ENCODE assay signal across 21 cellular contexts in the genomic region with DNA sequence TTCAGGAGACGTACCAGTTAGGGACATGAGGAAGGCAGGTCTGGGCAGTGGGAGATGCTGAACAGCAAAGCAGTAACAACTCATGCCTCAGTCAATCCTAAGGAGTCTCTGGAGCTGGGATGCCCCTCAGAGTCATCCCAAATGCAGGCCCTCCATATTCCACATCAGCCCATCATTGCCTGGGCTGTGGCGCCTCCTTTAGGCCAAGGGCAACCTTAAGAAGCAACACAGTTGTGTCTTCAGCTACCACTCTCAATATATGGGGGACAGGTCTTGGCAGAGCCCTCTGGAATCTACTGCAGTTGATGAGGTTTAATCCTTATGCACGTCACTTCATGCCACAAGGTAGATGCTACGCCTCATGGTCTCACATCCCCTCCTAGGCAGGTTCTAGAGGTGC.
DNase-seq lines count a peak whose midpoint lies in the region; ATAC-seq and TF ChIP-seq lines count a peak whose summit lies in the region.
"Had no signal": no experiment of that assay in that cellular context is flagged by ENCODE, and none has a peak within 500 bp of the region (broad histone marks: within the 10 kb centered on the region; RNA-seq: fewer than 3 reads in every experiment).

No MANE protein-coding gene starts in this region.

- H3K27me3 ChIP-seq in DOHH2 (ENCODE audit: control insufficient read depth, low read length) (no peaks in the 10 kb centered on the region), mesendoderm (ENCODE audit: insufficient read depth, low read length, poor library complexity) (no peaks in the 10 kb centered on the region)
- H3K27me3 ChIP-seq: MG63, transverse colon had no signal

- no peaks in the 10 kb centered on the region for H3K79me2 ChIP-seq in DOHH2 (ENCODE audit: control insufficient read depth, low read length)
- no peaks in the 10 kb centered on the region for H3K79me2 ChIP-seq in mesendoderm (ENCODE audit: control insufficient read depth, insufficient read depth, low read length)

- peaks cover 4% of the 10 kb centered on the region; the same call in 1 of the 2 replicates for H3K36me3 Mint-ChIP-seq in WTC11
- H3K36me3 Mint-ChIP-seq: activated naive CD8-positive, alpha-beta T cell; brain; CD4-positive, alpha-beta memory T cell; stimulated activated naive B cell treated with anti-CD40 and anti-IgM and Interleukin-4, amounts not matched to agents 10 μg/mL and 1 μg/mL and 100 μg/mL, for 72 hours had no signal

- DNase-seq in GM13977 (ENCODE audit: low spot score) = peak; percentile 19
- peak; percentile 63 for DNase-seq in WTC11 (ENCODE audit: low spot score)
- peak; percentile 55 for DNase-seq in mesendoderm
- DNase-seq in COR-L47 (lab: John Stamatoyannopoulos, UW) = no peak
- DNase-seq in NCI-H2081 (lab: John Stamatoyannopoulos, UW) = no peak
- no peak for DNase-seq in activated effector memory CD4-positive, alpha-beta T cell treated with Interleukin-2 at 50 U/mL for 16 hours
- DNase-seq in left ventricle myocardium superior = no peak
- DNase-seq: activated CD8-positive, alpha-beta T cell treated with anti-CD3 and anti-CD28 coated beads, Interleukin-2, amount 10 ng/mL, durations not matched to agents 7 days and 5 days; activated T-cell treated with anti-CD3 and anti-CD28 coated beads, Interleukin-2, amount 50 U/mL, for 48 hours; CD4-positive, alpha-beta memory T cell; EL; MG63; NCI-H2081 treated with DMSO at 0.1 percent for 48 hours; NCI-H524; stimulated activated naive B cell treated with anti-CD40 and anti-IgM and Interleukin-4, amounts not matched to agents 10 μg/mL and 1 μg/mL and 100 μg/mL, for 72 hours; transverse colon had no signal

- POLR2A ChIA-PET in WTC11 (lab: Charles Lee) = no interaction called here

- no peak overlapping the region for H2BK15ac ChIP-seq in mesendoderm (replicated peaks; ENCODE audit: low read depth)

- H3K4ac ChIP-seq in mesendoderm (ENCODE audit: low read depth, low read length) = no peak overlapping the region

- H3K56ac ChIP-seq in mesendoderm (ENCODE audit: low read length) = no peak overlapping the region

- H4K20me1 ChIP-seq in DOHH2 (ENCODE audit: control insufficient read depth, insufficient read depth, low read depth, low read length) = no peaks in the 10 kb centered on the region

- H3K27ac ChIP-seq in DOHH2 (ENCODE audit: low read depth, low read length) (no peak overlapping the region), mesendoderm (ENCODE audit: low read depth, low read length) (no peak overlapping the region)
- H3K27ac ChIP-seq: epithelial cell of prostate, transverse colon had no signal

- in situ Hi-C loops in GM13977 (cut with MboI; ENCODE audit: low pct_unique_long_range_greater_than_20kb, low sequenced_read_pairs, unreplicated experiment) = no loop called here

- H4K5ac ChIP-seq in mesendoderm (ENCODE audit: low read length) = no peak overlapping the region

- H3K9me3 ChIP-seq in DOHH2 (ENCODE audit: control insufficient read depth, insufficient read depth, low read length) = no peaks in the 10 kb centered on the region
- H3K9me3 ChIP-seq: MG63, transverse colon had no signal

- H3K4me3 Mint-ChIP-seq in WTC11 = no peak overlapping the region
- H3K4me3 Mint-ChIP-seq: activated CD8-positive, alpha-beta T cell treated with anti-CD3 and anti-CD28 coated beads, Interleukin-2, amount 10 ng/mL, durations not matched to agents 7 days and 5 days; activated naive CD8-positive, alpha-beta T cell; brain; CD4-positive, alpha-beta memory T cell; dendritic cell treated with granulocyte-macrophage colony-stimulating factor and Interleukin-4, amounts not matched to agents 40 ng/mL and 50 ng/mL, for 4 days; stimulated activated naive B cell treated with anti-CD40 and anti-IgM and Interleukin-4, amounts not matched to agents 10 μg/mL and 1 μg/mL and 100 μg/mL, for 72 hours had no signal

- H3K27me3 Mint-ChIP-seq in WTC11 (ENCODE audit: low read depth) = no peaks in the 10 kb centered on the region; the same call in 1 of the 2 replicates
- H3K27me3 Mint-ChIP-seq: activated naive CD8-positive, alpha-beta T cell; dendritic cell treated with granulocyte-macrophage colony-stimulating factor and Interleukin-4, amounts not matched to agents 40 ng/mL and 50 ng/mL, for 4 days had no signal

- TF ChIP-seq CTCF in DOHH2 (IDR thresholded peaks at IDR 0.05; ENCODE audit: low read depth, low read length, poor library complexity, severe bottlenecking) (peak; percentile 37), GM13977 (IDR thresholded peaks at IDR 0.05; ENCODE audit: extremely low read depth, insufficient read depth, missing control alignments) (peak; percentile 45), WTC11 (IDR thresholded peaks at IDR 0.05) (no peak)

- H2BK5ac ChIP-seq in mesendoderm (ENCODE audit: low read length) = no peak overlapping the region

- H3K4me2 ChIP-seq in DOHH2 (ENCODE audit: low read length) (no peak overlapping the region), mesendoderm (ENCODE audit: low read length) (no peak overlapping the region)

- intact Hi-C loops in left ventricle myocardium superior (cut with micrococcal nuclease) = no loop called here

- no CpG with 5 or more reads among the region's 4 CpGs for WGBS in mesendoderm (ENCODE audit: extremely low coverage, insufficient coverage, low lambda C conversion rate)

- ATAC-seq in WTC11 = peak; percentile 85
- ATAC-seq in left ventricle myocardium superior = no peak
- ATAC-seq: activated CD8-positive, alpha-beta T cell treated with anti-CD3 and anti-CD28 coated beads, Interleukin-2, amount 10 ng/mL, durations not matched to agents 7 days and 5 days; stimulated activated naive B cell treated with anti-CD40 and anti-IgM and Interleukin-4, amounts not matched to agents 10 μg/mL and 1 μg/mL and 100 μg/mL, for 72 hours had no signal

- no peak overlapping the region for H3K23ac ChIP-seq in mesendoderm (ENCODE audit: low read length)

- no peak overlapping the region for H2BK120ac ChIP-seq in mesendoderm (ENCODE audit: low read depth, low read length)

- H4K8ac ChIP-seq in mesendoderm (ENCODE audit: low read depth, low read length) = no peak overlapping the region

- no peaks in the 10 kb centered on the region for H3K4me1 ChIP-seq in DOHH2 (ENCODE audit: control insufficient read depth, low read length)
- no peaks in the 10 kb centered on the region for H3K4me1 ChIP-seq in mesendoderm (ENCODE audit: control insufficient read depth, low read depth, low read length)

- CTCF ChIA-PET in WTC11 (lab: Charles Lee) = interaction anchor here (0.6 to 1.4 kb wide), 8 partner anchors 19 to 561 kb away, joined by 3 to 8 read pairs (median 4); no protein-coding TSS in a partner anchor

- no peaks in the 10 kb centered on the region for H3F3A ChIP-seq in DOHH2 (ENCODE audit: control insufficient read depth, insufficient read depth)

- no peaks in the 10 kb centered on the region for H3K4me1 Mint-ChIP-seq in WTC11
- H3K4me1 Mint-ChIP-seq: CD4-positive, alpha-beta memory T cell had no signal

- H2AK5ac ChIP-seq in mesendoderm (ENCODE audit: low read length) = no peak overlapping the region

- H3K79me1 ChIP-seq in mesendoderm (ENCODE audit: low read length) = no peaks in the 10 kb centered on the region

- peaks cover 24% of the 10 kb centered on the region for H3K9me3 Mint-ChIP-seq in WTC11
- H3K9me3 Mint-ChIP-seq: dendritic cell treated with granulocyte-macrophage colony-stimulating factor and Interleukin-4, amounts not matched to agents 40 ng/mL and 50 ng/mL, for 4 days had no signal

- H3K27ac Mint-ChIP-seq in WTC11 = no peak overlapping the region
- H3K27ac Mint-ChIP-seq: activated CD8-positive, alpha-beta T cell treated with anti-CD3 and anti-CD28 coated beads, Interleukin-2, amount 10 ng/mL, durations not matched to agents 7 days and 5 days; activated naive CD8-positive, alpha-beta T cell; CD4-positive, alpha-beta memory T cell; dendritic cell treated with granulocyte-macrophage colony-stimulating factor and Interleukin-4, amounts not matched to agents 40 ng/mL and 50 ng/mL, for 4 days; stimulated activated naive B cell treated with anti-CD40 and anti-IgM and Interleukin-4, amounts not matched to agents 10 μg/mL and 1 μg/mL and 100 μg/mL, for 72 hours had no signal

- no peaks in the 10 kb centered on the region for H3K9me2 ChIP-seq in DOHH2 (replicated peaks; ENCODE audit: control insufficient read depth, low read length)

- H3K9ac ChIP-seq in mesendoderm (ENCODE audit: low read length) = no peak overlapping the region

- no peak overlapping the region for H3K18ac ChIP-seq in mesendoderm (ENCODE audit: low read length)

- H3K36me3 ChIP-seq in DOHH2 (ENCODE audit: control insufficient read depth, low read length) = no peaks in the 10 kb centered on the region
- no peaks in the 10 kb centered on the region for H3K36me3 ChIP-seq in mesendoderm (ENCODE audit: control insufficient read depth, insufficient read depth, low read length)
- H3K36me3 ChIP-seq: MG63, transverse colon had no signal

- H3K4me3 ChIP-seq in DOHH2 (ENCODE audit: low read length) (no peak overlapping the region), mesendoderm (ENCODE audit: low read length) (no peak overlapping the region)
- H3K4me3 ChIP-seq: MG63, transverse colon had no signal

TF ChIP-seq in WTC11, 78 proteins besides CTCF, POLR2A, EP300 and RAD21:
- TF ChIP-seq, protein P1, sequence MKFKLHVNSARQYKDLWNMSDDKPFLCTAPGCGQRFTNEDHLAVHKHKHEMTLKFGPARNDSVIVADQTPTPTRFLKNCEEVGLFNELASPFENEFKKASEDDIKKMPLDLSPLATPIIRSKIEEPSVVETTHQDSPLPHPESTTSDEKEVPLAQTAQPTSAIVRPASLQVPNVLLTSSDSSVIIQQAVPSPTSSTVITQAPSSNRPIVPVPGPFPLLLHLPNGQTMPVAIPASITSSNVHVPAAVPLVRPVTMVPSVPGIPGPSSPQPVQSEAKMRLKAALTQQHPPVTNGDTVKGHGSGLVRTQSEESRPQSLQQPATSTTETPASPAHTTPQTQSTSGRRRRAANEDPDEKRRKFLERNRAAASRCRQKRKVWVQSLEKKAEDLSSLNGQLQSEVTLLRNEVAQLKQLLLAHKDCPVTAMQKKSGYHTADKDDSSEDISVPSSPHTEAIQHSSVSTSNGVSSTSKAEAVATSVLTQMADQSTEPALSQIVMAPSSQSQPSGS (CRISPR knock-in tag; IDR thresholded peaks at IDR 0.05; ENCODE audit: borderline replicate concordance, low read depth) = no peak
- 0 out of 2 replicates have a peak, but pooled peaks have one; percentile 8 for TF ChIP-seq ETV6 (CRISPR knock-in tag; IDR thresholded peaks at IDR 0.05)

Comparison
In these comparisons a context has a peak if more than half of its experiments do, and no peak if none do; other contexts are left out.
1. DNase-seq: peak in GM13977 (single experiment), WTC11 (single experiment) and mesendoderm (single experiment); none in COR-L47 (single experiment), NCI-H2081 (0 of 2), activated effector memory CD4-positive, alpha-beta T cell treated with Interleukin-2 at 50 U/mL for 16 hours (single experiment) and left ventricle myocardium superior (single experiment).